Comparison of ENCODE assay signal across 1 cellular context in the genomic region with DNA sequence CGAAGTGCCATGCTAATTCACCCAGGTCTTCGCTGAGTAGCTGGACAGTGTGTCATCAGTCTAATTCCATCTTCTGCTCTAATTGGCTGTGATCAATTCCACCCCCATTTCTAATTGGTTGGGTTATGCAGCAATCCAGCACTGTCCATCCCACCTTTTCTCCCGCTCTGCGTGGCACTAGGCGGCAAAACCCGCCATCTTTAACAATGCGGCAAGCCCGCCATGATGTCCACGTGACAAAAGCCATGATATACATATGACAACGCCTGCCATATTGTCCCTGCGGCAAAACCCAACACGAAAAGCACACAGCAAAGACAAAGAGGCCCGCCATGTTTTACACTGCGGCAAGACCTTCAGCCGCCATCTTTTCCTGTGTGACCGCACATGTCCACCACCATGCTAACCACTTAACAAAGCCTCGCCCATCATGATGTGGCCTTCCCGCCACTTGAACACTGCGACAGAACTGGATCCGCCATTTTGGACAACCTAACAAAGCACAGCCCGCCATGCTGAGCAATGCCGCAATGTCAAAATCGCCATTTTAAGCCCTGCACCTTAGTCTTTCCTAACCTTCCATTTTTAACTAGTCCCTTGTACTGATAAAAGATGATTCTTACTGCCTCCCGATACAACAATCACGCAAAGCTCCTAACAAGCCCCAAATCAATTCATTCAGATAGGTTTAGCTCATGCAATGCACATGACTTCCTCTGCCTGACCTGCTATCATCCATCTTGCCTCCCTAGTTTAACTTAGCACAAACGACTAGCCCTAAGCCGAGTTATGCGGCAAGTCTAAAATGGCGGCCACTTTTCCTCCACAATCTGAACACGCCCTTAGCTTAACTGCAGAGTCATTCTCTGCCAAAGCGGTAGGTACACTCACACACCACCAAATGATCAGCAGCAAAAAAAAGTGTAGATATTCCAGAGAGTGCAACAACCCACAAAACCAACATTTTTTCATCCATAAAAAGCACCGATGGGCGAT.
A peak's percentile ranks its signal among the peaks of the same experiment; 100 is the strongest.
TF ChIP-seq lines count a peak whose summit lies in the region.

No MANE protein-coding gene starts in this region.

TF ChIP-seq in K562, 482 proteins besides CTCF, POLR2A, EP300 and RAD21 (continued from another document):
- TF ChIP-seq NKRF (IDR thresholded peaks at IDR 0.05; ENCODE audit: borderline replicate concordance) (no peak; the same call in 1 of the 2 replicates), KDM2B (CRISPR knock-in tag; IDR thresholded peaks at IDR 0.05) (no peak), NR2C1 (IDR thresholded peaks at IDR 0.05) (peak; percentile 92), NR2C1 (tag; IDR thresholded peaks at IDR 0.05) (peak; percentile 51; the same call in 1 of the 2 replicates), FOS (IDR thresholded peaks at IDR 0.05; ENCODE audit: extremely low read depth, insufficient read length) (peak; percentile 87)
- TF ChIP-seq, protein P1, sequence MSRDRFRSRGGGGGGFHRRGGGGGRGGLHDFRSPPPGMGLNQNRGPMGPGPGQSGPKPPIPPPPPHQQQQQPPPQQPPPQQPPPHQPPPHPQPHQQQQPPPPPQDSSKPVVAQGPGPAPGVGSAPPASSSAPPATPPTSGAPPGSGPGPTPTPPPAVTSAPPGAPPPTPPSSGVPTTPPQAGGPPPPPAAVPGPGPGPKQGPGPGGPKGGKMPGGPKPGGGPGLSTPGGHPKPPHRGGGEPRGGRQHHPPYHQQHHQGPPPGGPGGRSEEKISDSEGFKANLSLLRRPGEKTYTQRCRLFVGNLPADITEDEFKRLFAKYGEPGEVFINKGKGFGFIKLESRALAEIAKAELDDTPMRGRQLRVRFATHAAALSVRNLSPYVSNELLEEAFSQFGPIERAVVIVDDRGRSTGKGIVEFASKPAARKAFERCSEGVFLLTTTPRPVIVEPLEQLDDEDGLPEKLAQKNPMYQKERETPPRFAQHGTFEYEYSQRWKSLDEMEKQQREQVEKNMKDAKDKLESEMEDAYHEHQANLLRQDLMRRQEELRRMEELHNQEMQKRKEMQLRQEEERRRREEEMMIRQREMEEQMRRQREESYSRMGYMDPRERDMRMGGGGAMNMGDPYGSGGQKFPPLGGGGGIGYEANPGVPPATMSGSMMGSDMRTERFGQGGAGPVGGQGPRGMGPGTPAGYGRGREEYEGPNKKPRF (IDR thresholded peaks at IDR 0.05; ENCODE audit: low read depth, low read length): no peak
- TF ChIP-seq, protein P2, sequence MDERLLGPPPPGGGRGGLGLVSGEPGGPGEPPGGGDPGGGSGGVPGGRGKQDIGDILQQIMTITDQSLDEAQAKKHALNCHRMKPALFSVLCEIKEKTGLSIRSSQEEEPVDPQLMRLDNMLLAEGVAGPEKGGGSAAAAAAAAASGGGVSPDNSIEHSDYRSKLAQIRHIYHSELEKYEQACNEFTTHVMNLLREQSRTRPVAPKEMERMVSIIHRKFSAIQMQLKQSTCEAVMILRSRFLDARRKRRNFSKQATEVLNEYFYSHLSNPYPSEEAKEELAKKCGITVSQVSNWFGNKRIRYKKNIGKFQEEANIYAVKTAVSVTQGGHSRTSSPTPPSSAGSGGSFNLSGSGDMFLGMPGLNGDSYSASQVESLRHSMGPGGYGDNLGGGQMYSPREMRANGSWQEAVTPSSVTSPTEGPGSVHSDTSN (CRISPR knock-in tag; IDR thresholded peaks at IDR 0.05; ENCODE audit: low read depth): peak; percentile 34; the same call in 1 of the 2 replicates
- TF ChIP-seq, protein P2 (tag; conservative IDR thresholded peaks at IDR 0.05; ENCODE audit: low read depth): peak; percentile 91
- TF ChIP-seq, protein P3, sequence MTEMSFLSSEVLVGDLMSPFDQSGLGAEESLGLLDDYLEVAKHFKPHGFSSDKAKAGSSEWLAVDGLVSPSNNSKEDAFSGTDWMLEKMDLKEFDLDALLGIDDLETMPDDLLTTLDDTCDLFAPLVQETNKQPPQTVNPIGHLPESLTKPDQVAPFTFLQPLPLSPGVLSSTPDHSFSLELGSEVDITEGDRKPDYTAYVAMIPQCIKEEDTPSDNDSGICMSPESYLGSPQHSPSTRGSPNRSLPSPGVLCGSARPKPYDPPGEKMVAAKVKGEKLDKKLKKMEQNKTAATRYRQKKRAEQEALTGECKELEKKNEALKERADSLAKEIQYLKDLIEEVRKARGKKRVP (CRISPR knock-in tag; IDR thresholded peaks at IDR 0.05): no peak
